10 cellular contexts compared by ENCODE assay signal in the genomic region with DNA sequence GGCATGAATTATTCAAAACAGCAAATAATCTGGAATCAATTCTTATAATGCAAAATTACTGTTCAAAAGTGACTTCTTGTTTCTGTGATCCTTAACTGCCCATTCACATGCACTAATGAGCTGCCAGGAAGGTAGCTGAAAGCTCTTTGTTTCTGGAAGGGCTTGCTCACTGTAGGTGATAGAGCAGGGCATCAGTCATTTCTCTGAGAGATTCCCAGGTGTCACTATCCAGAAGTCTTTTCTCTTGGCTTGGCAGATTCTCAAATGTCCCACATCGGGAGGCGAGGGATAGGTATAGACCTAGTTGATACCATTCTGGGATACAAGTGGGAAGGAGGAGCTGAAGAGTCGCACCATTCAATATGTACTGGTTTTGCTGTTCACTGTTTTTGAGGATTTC. TPM values are rescaled to one million over a fixed set of nuclear protein-coding genes. Genes with fewer than 3 reads are reported as not detected.
"Had no signal": no experiment of that assay in that cellular context is flagged by ENCODE, and none has a peak within 500 bp of the region (broad histone marks: within the 10 kb centered on the region; RNA-seq: fewer than 3 reads in every experiment).

No MANE protein-coding gene starts in this region.

- DNase-seq: IMR-90, KBM-7, KG1 had no signal

- H3K27ac ChIP-seq: HL-60, KMS-11 had no signal

- H3K4me3 Mint-ChIP-seq: IgD-negative memory B cell had no signal

- H3K4me1 Mint-ChIP-seq: IgD-negative memory B cell had no signal

- ATAC-seq: HepG2, K562 had no signal

- H3K36me3 Mint-ChIP-seq: IgD-negative memory B cell had no signal

- H3K9ac ChIP-seq: KMS-11 had no signal

- H3K4me2 ChIP-seq: KMS-11 had no signal

- H3K27ac Mint-ChIP-seq: IgD-negative memory B cell had no signal

- H3K4me3 ChIP-seq: K562 had no signal

RNA-seq across cellular contexts. Expression of a gene that starts 35.0 kb away (rescaled TPM):
- total RNA-seq: HepG2, HT1080, IMR-90, K562 had no signal
- polyA plus RNA-seq: HepG2, IgD-negative memory B cell, IMR-90, K562 had no signal

RNA-seq across cellular contexts. Expression of a gene that starts 53.5 kb away (rescaled TPM):
- total RNA-seq: HepG2, HT-29, IMR-90 had no signal
- polyA plus RNA-seq: HepG2, IgD-negative memory B cell, IMR-90 had no signal
